Comparison of ENCODE assay signal across 18 cellular contexts in genomic region chr12:81465191-81465590, GRCh38.
DNase-seq lines count a peak whose midpoint lies in the region; ATAC-seq and TF ChIP-seq lines count a peak whose summit lies in the region.
"Had no signal": no experiment of that assay in that cellular context is flagged by ENCODE, and none has a peak within 500 bp of the region (broad histone marks: within the 10 kb centered on the region; RNA-seq: fewer than 3 reads in every experiment).

No MANE protein-coding gene starts in this region.

- H3K4me3 ChIP-seq in Peyer's patch: no peak overlapping the region
- H3K4me3 ChIP-seq: A549, GM23338 had no signal

- H3K27me3 ChIP-seq in Peyer's patch: no peaks in the 10 kb centered on the region

- TF ChIP-seq POLR2A in Peyer's patch (IDR thresholded peaks at IDR 0.05): no peak

- H3K4me1 ChIP-seq in Peyer's patch: no peaks in the 10 kb centered on the region
- H3K4me1 ChIP-seq: A549 had no signal

- TF ChIP-seq CTCF in Peyer's patch (IDR thresholded peaks at IDR 0.05): no peak

- H3K36me3 ChIP-seq in Peyer's patch: no peaks in the 10 kb centered on the region

- DNase-seq in DMS 273 (lab: John Stamatoyannopoulos, UW; ENCODE audit: unreplicated experiment) (peak; percentile 22), DMS 273 treated with DMSO at 0.1 percent for 48 hours (lab: John Stamatoyannopoulos, UW) (no peak), NCI-H69 (lab: John Stamatoyannopoulos, UW) (peak; percentile 59), cerebellar cortex (ENCODE audit: low spot score) (peak; percentile 56), Peyer's patch (no peak)
- DNase-seq: AML-193; CD4-positive, alpha-beta memory T cell; DMS53; DND-41; EL; HCEC 1CT; KBM-7 had no signal

- H3K9me3 ChIP-seq in Peyer's patch: no peaks in the 10 kb centered on the region
- H3K9me3 ChIP-seq: A549 had no signal

- no peak overlapping the region for H3K27ac ChIP-seq in Peyer's patch
- H3K27ac ChIP-seq: 22Rv1, A549 had no signal

- ATAC-seq in HG03571 (IDR thresholded peaks at IDR 0.05; ENCODE audit: unreplicated experiment) (no peak), HG03565 (IDR thresholded peaks at IDR 0.05; ENCODE audit: unreplicated experiment) (no peak)
- ATAC-seq: A549, GM23338, HepG2 had no signal

Comparison
In these comparisons a context has a peak if more than half of its experiments do, and no peak if none do; other contexts are left out.
1. DNase-seq: peak in DMS 273 (single experiment), NCI-H69 (single experiment) and cerebellar cortex (single experiment); none in DMS 273 treated with DMSO at 0.1 percent for 48 hours (single experiment) and Peyer's patch (0 of 3).